ENCODE assay signal across 23 cellular contexts in genomic region chr5:108797396-108797795, GRCh38. TPM values are rescaled to one million over a fixed set of nuclear protein-coding genes. Genes with fewer than 3 reads are reported as not detected.
A peak's percentile ranks its signal among the peaks of the same experiment; 100 is the strongest.
DNase-seq lines count a peak whose midpoint lies in the region; ATAC-seq, FAIRE-seq and TF ChIP-seq lines count a peak whose summit lies in the region.
"Had no signal": no experiment of that assay in that cellular context is flagged by ENCODE, and none has a peak within 500 bp of the region (broad histone marks: within the 10 kb centered on the region; RNA-seq: fewer than 3 reads in every experiment).

No MANE protein-coding gene starts in this region.

- WGBS in GM12878 (ENCODE audit: insufficient coverage, insufficient replicate concordance, low lambda C conversion rate, missing lambda C conversion rate) = 56% methylated on average over 2 of the region's 2 CpGs

- intact Hi-C loops in CD14-positive monocyte (cut with micrococcal nuclease) = no loop called here
- intact Hi-C loops in GM12878 (cut with micrococcal nuclease; ENCODE audit: unreplicated experiment) = no loop called here

- no peaks in the 10 kb centered on the region for H3K79me2 ChIP-seq in OCI-LY3 (ENCODE audit: low read length)
- H3K79me2 ChIP-seq in GM12878 (ENCODE audit: control insufficient read depth, insufficient read depth, low read length) = no peaks in the 10 kb centered on the region; the same call in none of the 2 replicates

- no peak for TF ChIP-seq RAD21 in GM12878 (IDR thresholded peaks at IDR 0.05; ENCODE audit: insufficient read depth, low read depth, low read length)

- SMC1A ChIA-PET in GM12878 (lab: Charles Lee; ENCODE audit: uncharacterized antibody, unreplicated experiment) = no interaction called here

- peaks cover 10% of the 10 kb centered on the region for H3K4me1 ChIP-seq in OCI-LY3 (ENCODE audit: low read length)
- peaks cover 2% of the 10 kb centered on the region; the same call in 1 of the 2 replicates for H3K4me1 ChIP-seq in GM12878 (ENCODE audit: control insufficient read depth, insufficient read depth, low read length)

- DNase-seq in CD14-positive monocyte (ENCODE audit: low spot score) = no peak
- DNase-seq in GM12878 (ENCODE audit: low read depth, low spot score) = no peak
- DNase-seq in neural crest cell (ENCODE audit: low read depth, low spot score) = no peak
- no peak for DNase-seq in SW480 (ENCODE audit: low spot score)
- DNase-seq in GM12892 (ENCODE audit: insufficient read length) = no peak
- DNase-seq in NCI-H446 treated with DMSO at 0.1 percent for 48 hours (lab: John Stamatoyannopoulos, UW) = no peak
- DNase-seq: DMS53, GF-D8, H9, KG1, NCI-H1105, NCI-H146, NCI-H2029, NCI-H226, NCI-H524, NCI-H82 had no signal

- no peaks in the 10 kb centered on the region for H3K27me3 Mint-ChIP-seq in CD14-positive monocyte (ENCODE audit: low read depth in 3 of 3)
- no peaks in the 10 kb centered on the region for H3K27me3 Mint-ChIP-seq in neural crest cell (ENCODE audit: low read depth)
- H3K27me3 Mint-ChIP-seq: B cell had no signal

- peaks cover 0 to 4% (median 2%) of the 10 kb centered on the region in 7 donors for H3K9me3 Mint-ChIP-seq in CD14-positive monocyte
- peaks cover 11% of the 10 kb centered on the region for H3K9me3 Mint-ChIP-seq in neural crest cell

- FAIRE-seq in GM12878 (lab: Jason Lieb, UNC) (no peak), GM12892 (lab: Jason Lieb, UNC) (no peak)
- FAIRE-seq: D721Med, HepG2 had no signal

- no peak overlapping the region for H3K27ac ChIP-seq in OCI-LY3 (ENCODE audit: low read length)
- H3K27ac ChIP-seq in GM12878 (ENCODE audit: control insufficient read depth, insufficient read depth) = no peak overlapping the region
- H3K27ac ChIP-seq: HL-60, SJSA1 had no signal

- H3K27ac Mint-ChIP-seq in CD14-positive monocyte (peak overlapping the region in 4 of 7 donors; percentile 24 to 58 (median 54)), neural crest cell (ENCODE audit: unreplicated experiment) (peak overlapping the region; percentile 85)
- H3K27ac Mint-ChIP-seq: B cell, H9 had no signal

- H3K27me3 ChIP-seq in OCI-LY3 (ENCODE audit: low read depth, low read length) (no peaks in the 10 kb centered on the region), GM12878 (replicated peaks in 1 of 2; ENCODE audit: control insufficient read depth in 2 of 2, insufficient read depth in 2 of 2, low read length in 1 of 2) (no peaks in the 10 kb centered on the region)
- H3K27me3 ChIP-seq: SJSA1 had no signal

- in situ Hi-C loops in GM12878 (cut with MboI) = no loop called here

- H3K36me3 ChIP-seq in OCI-LY3 (replicated peaks; ENCODE audit: low read depth, low read length) (no peaks in the 10 kb centered on the region), GM12878 (ENCODE audit: control insufficient read depth in 2 of 2, insufficient read depth in 2 of 2, low read length in 1 of 2) (peaks cover 0 to 2% of the 10 kb centered on the region in 2 experiments; a peak in 3 of 4 replicates)
- H3K36me3 ChIP-seq: SJSA1 had no signal

- TF ChIP-seq EP300 in GM12878 (IDR thresholded peaks at IDR 0.05; ENCODE audit: borderline replicate concordance in 1 of 2, control insufficient read depth in 1 of 2, low read depth in 2 of 2, low read length in 2 of 2) = no peak

- POLR2A ChIA-PET in GM12878 (lab: Charles Lee) = no interaction called here

- CTCF ChIA-PET in GM12878 (lab: Yijun Ruan, JAX) = no interaction called here

- BruUV-seq in GM12878 (replicated peaks; lab: Mats Ljungman, UMichigan) = no TSS peak

- peaks cover 22% of the 10 kb centered on the region for H3K4me1 Mint-ChIP-seq in CD14-positive monocyte
- peaks cover 14% of the 10 kb centered on the region for H3K4me1 Mint-ChIP-seq in neural crest cell

- H4K20me1 ChIP-seq in OCI-LY3 (ENCODE audit: insufficient read depth, low read length) (no peaks in the 10 kb centered on the region), GM12878 (ENCODE audit: control insufficient read depth, insufficient read depth) (no peaks in the 10 kb centered on the region)

- H3K9me3 ChIP-seq in OCI-LY3 (ENCODE audit: insufficient read depth, low read length) (no peaks in the 10 kb centered on the region), GM12878 (replicated peaks; ENCODE audit: control insufficient read depth, insufficient read depth, low read length) (no peaks in the 10 kb centered on the region; the same call in 2 of the 3 replicates)
- H3K9me3 ChIP-seq: SJSA1 had no signal

- H3K4me3 Mint-ChIP-seq in CD14-positive monocyte = no peak overlapping the region
- H3K4me3 Mint-ChIP-seq in neural crest cell = no peak overlapping the region
- H3K4me3 Mint-ChIP-seq: B cell, H9 had no signal

- no peak overlapping the region for H3K9ac ChIP-seq in OCI-LY3 (ENCODE audit: low read length)
- no peak overlapping the region for H3K9ac ChIP-seq in GM12878 (ENCODE audit: control insufficient read depth, insufficient read depth, low read length)

- RAD21 ChIA-PET in GM12878 (lab: Charles Lee; ENCODE audit: unreplicated experiment) = no interaction called here

- H3K4me3 ChIP-seq in OCI-LY3 (ENCODE audit: low read length) (no peak overlapping the region), GM12878 (no peak overlapping the region)
- H3K4me3 ChIP-seq: SJSA1 had no signal

- TF ChIP-seq CTCF in CD14-positive monocyte (IDR thresholded peaks at IDR 0.05) = no peak
- TF ChIP-seq CTCF in OCI-LY3 (IDR thresholded peaks at IDR 0.05; ENCODE audit: low read depth, low read length) = no peak
- TF ChIP-seq CTCF in GM12878 (IDR thresholded peaks at IDR 0.05 in 2 of 3, conservative IDR thresholded peaks at IDR 0.05 in 1 of 3; ENCODE audit: control insufficient read depth in 2 of 3, extremely low read depth in 1 of 3, insufficient read depth in 1 of 3, low read depth in 3 of 3, low read length in 3 of 3) = no peak
- TF ChIP-seq CTCF in neural crest cell (conservative IDR thresholded peaks at IDR 0.05) = no peak

- TF ChIP-seq POLR2A in GM12878 (IDR thresholded peaks at IDR 0.05; ENCODE audit: low read depth, low read length) (no peak), GM12892 (IDR thresholded peaks at IDR 0.05; ENCODE audit: low read depth, low read length) (no peak)

- H3K4me2 ChIP-seq in OCI-LY3 (ENCODE audit: low read length) = peak overlapping the region; percentile 30
- H3K4me2 ChIP-seq in GM12878 (ENCODE audit: control insufficient read depth, insufficient read depth) = no peak overlapping the region

- peak; percentile 84 for ATAC-seq in GM12878
- ATAC-seq: HepG2, Panc1 had no signal

- H3K36me3 Mint-ChIP-seq in CD14-positive monocyte (peaks cover 17 to 28% of the 10 kb centered on the region in 2 donors), neural crest cell (ENCODE audit: low read depth) (peaks cover 30% of the 10 kb centered on the region)

- no peak overlapping the region for H2AFZ ChIP-seq in OCI-LY3 (ENCODE audit: low read depth, low read length)
- H2AFZ ChIP-seq in GM12878 (ENCODE audit: control insufficient read depth, low read depth, low read length) = no peak overlapping the region

TF ChIP-seq in GM12878, 131 proteins besides CTCF, POLR2A, EP300 and RAD21:
- no peak for TF ChIP-seq SPI1 (IDR thresholded peaks at IDR 0.05; ENCODE audit: borderline replicate concordance, insufficient read depth, low read depth, low read length)
- no peak for TF ChIP-seq ASH2L (IDR thresholded peaks at IDR 0.05; ENCODE audit: borderline replicate concordance, low read depth)
- no peak for TF ChIP-seq SP1 (IDR thresholded peaks at IDR 0.05; ENCODE audit: low read depth, low read length)
- no peak for TF ChIP-seq FOXM1 (IDR thresholded peaks at IDR 0.05; ENCODE audit: low read depth, low read length)
- no peak for TF ChIP-seq MAX (IDR thresholded peaks at IDR 0.05; ENCODE audit: low read depth, low read length)
- no peak for TF ChIP-seq TBL1XR1 (IDR thresholded peaks at IDR 0.05; ENCODE audit: low read depth, low read length)
- no peak for TF ChIP-seq NR2F1 (conservative IDR thresholded peaks at IDR 0.05)
- no peak for TF ChIP-seq ATF2 (IDR thresholded peaks at IDR 0.05; ENCODE audit: low read length)

RNA-seq across cellular contexts. Expression of gene FER, which starts 49.7 kb away (rescaled TPM):
- polyA plus RNA-seq in CD14-positive monocyte (10 to 100 TPM in 1 of 2 donors, 1 to 10 TPM in 1; 6.2 to 14.7 TPM), GM12878 (2011; rRNA removed) (9.7 and 15.3 TPM in 2 replicates), GM12878 (2014; fragmentation: Illumina TruSeq; extraction: Trizol) (8.1 and 9.0 TPM in 2 replicates), GM12878 (2014; fragmentation: Nextera tagmentation; extraction: Ambion mirVana) (1 to 10 TPM; 4.4 to 9.5 TPM), GM12878 (2014; rRNA removed) (3.7 and 5.2 TPM in 2 replicates), GM12878 (2016; fragmentation: Nextera tagmentation; extraction: Ambion mirVana) (10 to 100 TPM; 11.7 to 17.7 TPM)
- 175 and 181 TPM in 2 replicates for total RNA-seq in GM12878 (2013; cell fraction: nucleolus; rRNA removed)
- total RNA-seq in GM12878 (2014; rRNA removed) (9.1 and 11.3 TPM in 2 replicates), GM12878 (2014; rRNA removed; fragmentation: Illumina TruSeq; extraction: Trizol) (16.9 and 19.1 TPM in 2 replicates), GM12878 (2021) (13.7 and 16.0 TPM in 2 replicates), neural crest cell (25.4 and 28.4 TPM in 2 replicates)
- polyA plus RNA-seq in GM12878 (2011; ENCODE audit: low read depth) = 3.4 TPM
- 3.0 and 4.5 TPM in 2 replicates for polyA plus RNA-seq in GM12878 (2011; cell fraction: cytosol; rRNA removed)
- 14.7 and 15.0 TPM in 2 replicates for polyA plus RNA-seq in GM12878 (2011; cell fraction: nucleus; rRNA removed)
- polyA plus RNA-seq in GM12878 (2012) = 3.9 and 4.5 TPM in 2 replicates
- 24.9 and 39.0 TPM in 2 replicates for polyA minus RNA-seq in GM12878 (2011; rRNA and poly(A)+ RNA removed)
- polyA minus RNA-seq in GM12878 (2011; cell fraction: cytosol; rRNA and poly(A)+ RNA removed) = 9.6 and 11.4 TPM in 2 replicates
- polyA minus RNA-seq in GM12878 (2011; cell fraction: nucleus; rRNA and poly(A)+ RNA removed) = 33.2 and 36.8 TPM in 2 replicates
- 11.2 TPM for polyA plus RNA-seq in GM12892 (2012; ENCODE audit: missing spikeins)
